Comparison of ENCODE assay signal across 1 cellular context in the genomic region with DNA sequence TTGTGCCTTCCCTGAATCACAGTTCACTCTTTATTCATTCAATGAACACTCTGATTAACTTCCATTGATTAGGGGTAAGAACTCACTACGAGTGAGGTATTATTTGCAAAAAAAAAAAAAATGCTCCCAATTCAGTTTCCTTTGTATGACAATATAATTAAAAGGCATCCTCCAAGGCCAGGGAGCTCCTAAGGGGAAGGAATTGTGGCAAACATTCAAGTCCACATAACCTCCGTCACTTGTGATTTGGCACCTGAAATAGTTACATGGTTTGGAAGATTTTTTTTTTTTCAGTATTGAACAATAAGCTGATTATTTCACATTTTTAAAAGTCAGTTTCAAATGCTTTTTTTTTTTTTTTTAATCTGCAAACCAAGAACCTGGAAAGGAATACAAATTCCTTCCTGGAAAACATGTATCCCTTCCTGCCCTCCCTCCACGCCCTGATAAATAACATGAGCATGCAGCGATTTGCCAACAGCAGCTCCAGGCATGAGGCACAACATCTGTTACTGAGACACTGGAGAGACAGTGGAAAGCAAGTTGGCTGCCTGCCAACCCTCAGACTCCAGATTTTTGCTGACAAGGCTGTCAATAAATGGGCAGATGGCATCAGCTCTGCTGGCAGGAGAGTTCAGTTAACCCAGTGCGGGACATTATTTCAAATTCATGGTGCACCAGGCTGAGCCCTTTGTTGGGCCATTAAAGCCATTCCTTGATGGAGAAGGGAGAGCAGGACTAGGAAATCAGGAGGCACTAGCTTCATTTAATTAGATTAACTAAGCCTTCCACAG.
TF ChIP-seq lines count a peak whose summit lies in the region.

No MANE protein-coding gene starts in this region.

TF ChIP-seq in SK-N-SH treated with all-trans-retinoic acid at 6 μM for 48 hours, 23 proteins besides CTCF, POLR2A, EP300 and RAD21 (continued from another document):
- no peak for TF ChIP-seq PATZ1 (CRISPR knock-in tag; IDR thresholded peaks at IDR 0.05; ENCODE audit: borderline replicate concordance)
- TF ChIP-seq ZNF8 (CRISPR knock-in tag; IDR thresholded peaks at IDR 0.05): peak; percentile 42; the same call in 1 of the 2 replicates
- 0 out of 2 replicates have a peak, but pooled peaks have one; percentile 37 for TF ChIP-seq GLIS3 (CRISPR knock-in tag; IDR thresholded peaks at IDR 0.05)
- TF ChIP-seq TOX (CRISPR knock-in tag; IDR thresholded peaks at IDR 0.05; ENCODE audit: borderline replicate concordance): no peak
- no peak for TF ChIP-seq RARB (CRISPR knock-in tag; IDR thresholded peaks at IDR 0.05)
- TF ChIP-seq ESRRG (CRISPR knock-in tag; IDR thresholded peaks at IDR 0.05): no peak
- no peak for TF ChIP-seq ARNTL (CRISPR knock-in tag; IDR thresholded peaks at IDR 0.05; ENCODE audit: borderline replicate concordance, low read depth)
- TF ChIP-seq CSDC2 (CRISPR knock-in tag; IDR thresholded peaks at IDR 0.05): no peak
- no peak for TF ChIP-seq ZC3H10 (CRISPR knock-in tag; IDR thresholded peaks at IDR 0.05)
- TF ChIP-seq OSR1 (CRISPR knock-in tag; IDR thresholded peaks at IDR 0.05): no peak
- TF ChIP-seq PPARA (CRISPR knock-in tag; IDR thresholded peaks at IDR 0.05; ENCODE audit: borderline replicate concordance): no peak
- TF ChIP-seq BACH2 (CRISPR knock-in tag; IDR thresholded peaks at IDR 0.05; ENCODE audit: borderline replicate concordance): peak; percentile 36; the same call in 1 of the 2 replicates
- TF ChIP-seq, protein P1, sequence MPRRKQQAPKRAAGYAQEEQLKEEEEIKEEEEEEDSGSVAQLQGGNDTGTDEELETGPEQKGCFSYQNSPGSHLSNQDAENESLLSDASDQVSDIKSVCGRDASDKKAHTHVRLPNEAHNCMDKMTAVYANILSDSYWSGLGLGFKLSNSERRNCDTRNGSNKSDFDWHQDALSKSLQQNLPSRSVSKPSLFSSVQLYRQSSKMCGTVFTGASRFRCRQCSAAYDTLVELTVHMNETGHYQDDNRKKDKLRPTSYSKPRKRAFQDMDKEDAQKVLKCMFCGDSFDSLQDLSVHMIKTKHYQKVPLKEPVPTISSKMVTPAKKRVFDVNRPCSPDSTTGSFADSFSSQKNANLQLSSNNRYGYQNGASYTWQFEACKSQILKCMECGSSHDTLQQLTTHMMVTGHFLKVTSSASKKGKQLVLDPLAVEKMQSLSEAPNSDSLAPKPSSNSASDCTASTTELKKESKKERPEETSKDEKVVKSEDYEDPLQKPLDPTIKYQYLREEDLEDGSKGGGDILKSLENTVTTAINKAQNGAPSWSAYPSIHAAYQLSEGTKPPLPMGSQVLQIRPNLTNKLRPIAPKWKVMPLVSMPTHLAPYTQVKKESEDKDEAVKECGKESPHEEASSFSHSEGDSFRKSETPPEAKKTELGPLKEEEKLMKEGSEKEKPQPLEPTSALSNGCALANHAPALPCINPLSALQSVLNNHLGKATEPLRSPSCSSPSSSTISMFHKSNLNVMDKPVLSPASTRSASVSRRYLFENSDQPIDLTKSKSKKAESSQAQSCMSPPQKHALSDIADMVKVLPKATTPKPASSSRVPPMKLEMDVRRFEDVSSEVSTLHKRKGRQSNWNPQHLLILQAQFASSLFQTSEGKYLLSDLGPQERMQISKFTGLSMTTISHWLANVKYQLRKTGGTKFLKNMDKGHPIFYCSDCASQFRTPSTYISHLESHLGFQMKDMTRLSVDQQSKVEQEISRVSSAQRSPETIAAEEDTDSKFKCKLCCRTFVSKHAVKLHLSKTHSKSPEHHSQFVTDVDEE (CRISPR knock-in tag; IDR thresholded peaks at IDR 0.05): peak; percentile 97
- TF ChIP-seq ZFP30 (CRISPR knock-in tag; IDR thresholded peaks at IDR 0.05): peak; percentile 72
- no peak for TF ChIP-seq ZNF70 (CRISPR knock-in tag; IDR thresholded peaks at IDR 0.05)
- peak; percentile 67; the same call in 1 of the 2 replicates for TF ChIP-seq SNAI2 (CRISPR knock-in tag; IDR thresholded peaks at IDR 0.05)
- peak; percentile 70; the same call in 1 of the 2 replicates for TF ChIP-seq ZNF565 (CRISPR knock-in tag; conservative IDR thresholded peaks at IDR 0.05; ENCODE audit: low read depth)
